ENCODE assay signal across 1 cellular context in the genomic region with DNA sequence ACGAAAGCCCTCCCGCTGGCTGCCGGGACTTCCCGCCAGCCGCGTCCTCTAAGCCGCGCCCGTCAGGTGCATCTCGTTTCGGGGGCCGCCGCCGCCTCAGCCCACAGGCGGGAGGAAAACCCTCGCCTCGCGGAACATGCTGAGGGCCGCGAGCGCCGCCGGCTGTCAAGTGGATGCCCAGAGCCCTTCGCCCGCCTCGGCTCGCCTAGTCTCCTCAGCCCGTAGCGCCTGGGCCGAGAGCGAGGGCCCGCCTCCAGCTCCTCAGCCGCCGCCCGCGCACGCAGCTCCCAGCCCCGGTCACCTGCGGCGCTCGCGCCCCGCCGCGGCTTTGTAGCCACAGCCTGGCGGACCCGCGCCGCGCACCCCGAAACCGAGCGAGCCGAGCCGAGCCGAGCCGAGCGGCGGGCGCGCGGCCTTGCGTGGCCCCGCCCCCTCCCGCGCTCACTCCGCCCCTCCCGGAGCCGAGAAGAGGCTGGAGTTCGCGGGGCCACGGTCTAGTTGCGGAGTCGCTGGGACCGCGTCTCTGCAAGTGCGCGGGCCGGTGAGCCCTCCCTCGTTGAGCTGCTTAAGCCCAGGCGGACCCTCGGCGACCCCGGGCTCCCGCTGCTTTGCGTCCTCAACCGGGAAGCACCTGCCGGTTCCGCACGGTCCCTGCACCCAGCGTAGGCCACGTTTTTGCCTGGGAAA.
TF ChIP-seq lines count a peak whose summit lies in the region.

A gene (minus strand): TSS at position 382 of the 687 bp plus-strand sequence. CDS start 450 bp downstream, outside the sequence.

TF ChIP-seq in K562, 482 proteins besides CTCF, POLR2A, EP300 and RAD21 (continued from another document and continues in another):
- TF ChIP-seq PHF8 (IDR thresholded peaks at IDR 0.05; ENCODE audit: borderline replicate concordance, low read length) (peak; percentile 69; the same call in 1 of the 2 replicates), GTF2E2 (tag; IDR thresholded peaks at IDR 0.05) (no peak), ZNF134 (CRISPR knock-in tag; conservative IDR thresholded peaks at IDR 0.05) (no peak), RFX7 (CRISPR knock-in tag; IDR thresholded peaks at IDR 0.05) (no peak), PHB (CRISPR knock-in tag; IDR thresholded peaks at IDR 0.05) (no peak), HOXB6 (CRISPR knock-in tag; IDR thresholded peaks at IDR 0.05; ENCODE audit: borderline replicate concordance) (no peak), DACH1 (IDR thresholded peaks at IDR 0.05; ENCODE audit: partially characterized antibody) (no peak), PRMT5 (CRISPR knock-in tag; IDR thresholded peaks at IDR 0.05) (no peak), ZNF384 (IDR thresholded peaks at IDR 0.05; ENCODE audit: low read depth, low read length) (no peak), GATAD2B (IDR thresholded peaks at IDR 0.05; ENCODE audit: borderline replicate concordance) (peak; percentile 48; the same call in 1 of the 2 replicates), L3MBTL2 (IDR thresholded peaks at IDR 0.05) (peak; percentile 65; the same call in 1 of the 2 replicates), TAF1 (IDR thresholded peaks at IDR 0.05; ENCODE audit: control insufficient read depth, extremely low read depth, insufficient read depth, low read length, severe bottlenecking) (no peak), POLR2AphosphoS5 (IDR thresholded peaks at IDR 0.05; ENCODE audit: control insufficient read depth, insufficient read depth, low read depth, low read length) (no peak), DNMT1 (IDR thresholded peaks at IDR 0.05) (no peak), ZNF699 (CRISPR knock-in tag; IDR thresholded peaks at IDR 0.05; ENCODE audit: insufficient replicate concordance) (no peak), DDX20 (tag; IDR thresholded peaks at IDR 0.05; ENCODE audit: low read depth) (no peak), HSF4 (CRISPR knock-in tag; IDR thresholded peaks at IDR 0.05; ENCODE audit: borderline replicate concordance) (no peak), NR2C2 (CRISPR knock-in tag; IDR thresholded peaks at IDR 0.05) (no peak), NR2C2 (tag; IDR thresholded peaks at IDR 0.05) (no peak), GABPB2 (CRISPR knock-in tag; conservative IDR thresholded peaks at IDR 0.05) (no peak), RB1 (IDR thresholded peaks at IDR 0.05; ENCODE audit: low read depth) (peak; percentile 75), WHSC1 (IDR thresholded peaks at IDR 0.05; ENCODE audit: low read length) (no peak), ELF1 (tag; IDR thresholded peaks at IDR 0.05) (no peak), TAF15 (IDR thresholded peaks at IDR 0.05; ENCODE audit: low read depth, low read length) (no peak), PRPF4 (IDR thresholded peaks at IDR 0.05; ENCODE audit: insufficient read depth, low read depth, low read length, poor library complexity, severe bottlenecking) (no peak), MECOM (CRISPR knock-in tag; IDR thresholded peaks at IDR 0.05) (no peak), SMAD1 (IDR thresholded peaks at IDR 0.05; ENCODE audit: low read depth, low read length, partially characterized antibody) (no peak), RBM14 (IDR thresholded peaks at IDR 0.05; ENCODE audit: borderline replicate concordance, insufficient read depth, low read depth, low read length) (no peak), CBFA2T2 (conservative IDR thresholded peaks at IDR 0.05) (no peak), ZC3H11A (IDR thresholded peaks at IDR 0.05; ENCODE audit: low read depth, low read length) (no peak), ELF4 (CRISPR knock-in tag; IDR thresholded peaks at IDR 0.05) (no peak), ZZZ3 (IDR thresholded peaks at IDR 0.05) (no peak), SPI1 (IDR thresholded peaks at IDR 0.05; ENCODE audit: borderline replicate concordance, low read depth, low read length) (no peak)
- TF ChIP-seq, protein P1, sequence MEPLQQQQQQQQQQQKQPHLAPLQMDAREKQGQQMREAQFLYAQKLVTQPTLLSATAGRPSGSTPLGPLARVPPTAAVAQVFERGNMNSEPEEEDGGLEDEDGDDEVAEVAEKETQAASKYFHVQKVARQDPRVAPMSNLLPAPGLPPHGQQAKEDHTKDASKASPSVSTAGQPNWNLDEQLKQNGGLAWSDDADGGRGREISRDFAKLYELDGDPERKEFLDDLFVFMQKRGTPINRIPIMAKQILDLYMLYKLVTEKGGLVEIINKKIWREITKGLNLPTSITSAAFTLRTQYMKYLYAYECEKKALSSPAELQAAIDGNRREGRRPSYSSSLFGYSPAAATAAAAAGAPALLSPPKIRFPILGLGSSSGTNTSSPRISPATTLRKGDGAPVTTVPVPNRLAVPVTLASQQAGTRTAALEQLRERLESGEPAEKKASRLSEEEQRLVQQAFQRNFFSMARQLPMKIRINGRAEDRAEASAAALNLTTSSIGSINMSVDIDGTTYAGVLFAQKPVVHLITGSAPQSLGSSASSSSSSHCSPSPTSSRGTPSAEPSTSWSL (CRISPR knock-in tag; IDR thresholded peaks at IDR 0.05; ENCODE audit: borderline replicate concordance): no peak
- TF ChIP-seq, protein P2, sequence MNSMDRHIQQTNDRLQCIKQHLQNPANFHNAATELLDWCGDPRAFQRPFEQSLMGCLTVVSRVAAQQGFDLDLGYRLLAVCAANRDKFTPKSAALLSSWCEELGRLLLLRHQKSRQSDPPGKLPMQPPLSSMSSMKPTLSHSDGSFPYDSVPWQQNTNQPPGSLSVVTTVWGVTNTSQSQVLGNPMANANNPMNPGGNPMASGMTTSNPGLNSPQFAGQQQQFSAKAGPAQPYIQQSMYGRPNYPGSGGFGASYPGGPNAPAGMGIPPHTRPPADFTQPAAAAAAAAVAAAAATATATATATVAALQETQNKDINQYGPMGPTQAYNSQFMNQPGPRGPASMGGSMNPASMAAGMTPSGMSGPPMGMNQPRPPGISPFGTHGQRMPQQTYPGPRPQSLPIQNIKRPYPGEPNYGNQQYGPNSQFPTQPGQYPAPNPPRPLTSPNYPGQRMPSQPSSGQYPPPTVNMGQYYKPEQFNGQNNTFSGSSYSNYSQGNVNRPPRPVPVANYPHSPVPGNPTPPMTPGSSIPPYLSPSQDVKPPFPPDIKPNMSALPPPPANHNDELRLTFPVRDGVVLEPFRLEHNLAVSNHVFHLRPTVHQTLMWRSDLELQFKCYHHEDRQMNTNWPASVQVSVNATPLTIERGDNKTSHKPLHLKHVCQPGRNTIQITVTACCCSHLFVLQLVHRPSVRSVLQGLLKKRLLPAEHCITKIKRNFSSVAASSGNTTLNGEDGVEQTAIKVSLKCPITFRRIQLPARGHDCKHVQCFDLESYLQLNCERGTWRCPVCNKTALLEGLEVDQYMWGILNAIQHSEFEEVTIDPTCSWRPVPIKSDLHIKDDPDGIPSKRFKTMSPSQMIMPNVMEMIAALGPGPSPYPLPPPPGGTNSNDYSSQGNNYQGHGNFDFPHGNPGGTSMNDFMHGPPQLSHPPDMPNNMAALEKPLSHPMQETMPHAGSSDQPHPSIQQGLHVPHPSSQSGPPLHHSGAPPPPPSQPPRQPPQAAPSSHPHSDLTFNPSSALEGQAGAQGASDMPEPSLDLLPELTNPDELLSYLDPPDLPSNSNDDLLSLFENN (IDR thresholded peaks at IDR 0.05; ENCODE audit: low read depth in 2 of 2, low read length in 2 of 2): no peak
- TF ChIP-seq, protein P3, sequence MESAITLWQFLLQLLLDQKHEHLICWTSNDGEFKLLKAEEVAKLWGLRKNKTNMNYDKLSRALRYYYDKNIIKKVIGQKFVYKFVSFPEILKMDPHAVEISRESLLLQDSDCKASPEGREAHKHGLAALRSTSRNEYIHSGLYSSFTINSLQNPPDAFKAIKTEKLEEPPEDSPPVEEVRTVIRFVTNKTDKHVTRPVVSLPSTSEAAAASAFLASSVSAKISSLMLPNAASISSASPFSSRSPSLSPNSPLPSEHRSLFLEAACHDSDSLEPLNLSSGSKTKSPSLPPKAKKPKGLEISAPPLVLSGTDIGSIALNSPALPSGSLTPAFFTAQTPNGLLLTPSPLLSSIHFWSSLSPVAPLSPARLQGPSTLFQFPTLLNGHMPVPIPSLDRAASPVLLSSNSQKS (CRISPR knock-in tag; IDR thresholded peaks at IDR 0.05): no peak
- TF ChIP-seq, protein P4, sequence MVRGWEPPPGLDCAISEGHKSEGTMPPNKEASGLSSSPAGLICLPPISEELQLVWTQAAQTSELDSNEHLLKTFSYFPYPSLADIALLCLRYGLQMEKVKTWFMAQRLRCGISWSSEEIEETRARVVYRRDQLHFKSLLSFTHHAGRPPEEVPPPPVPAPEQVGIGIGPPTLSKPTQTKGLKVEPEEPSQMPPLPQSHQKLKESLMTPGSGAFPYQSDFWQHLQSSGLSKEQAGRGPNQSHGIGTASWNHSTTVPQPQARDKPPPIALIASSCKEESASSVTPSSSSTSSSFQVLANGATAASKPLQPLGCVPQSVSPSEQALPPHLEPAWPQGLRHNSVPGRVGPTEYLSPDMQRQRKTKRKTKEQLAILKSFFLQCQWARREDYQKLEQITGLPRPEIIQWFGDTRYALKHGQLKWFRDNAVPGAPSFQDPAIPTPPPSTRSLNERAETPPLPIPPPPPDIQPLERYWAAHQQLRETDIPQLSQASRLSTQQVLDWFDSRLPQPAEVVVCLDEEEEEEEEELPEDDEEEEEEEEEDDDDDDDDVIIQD (CRISPR knock-in tag; IDR thresholded peaks at IDR 0.05): no peak
- TF ChIP-seq, protein P5, sequence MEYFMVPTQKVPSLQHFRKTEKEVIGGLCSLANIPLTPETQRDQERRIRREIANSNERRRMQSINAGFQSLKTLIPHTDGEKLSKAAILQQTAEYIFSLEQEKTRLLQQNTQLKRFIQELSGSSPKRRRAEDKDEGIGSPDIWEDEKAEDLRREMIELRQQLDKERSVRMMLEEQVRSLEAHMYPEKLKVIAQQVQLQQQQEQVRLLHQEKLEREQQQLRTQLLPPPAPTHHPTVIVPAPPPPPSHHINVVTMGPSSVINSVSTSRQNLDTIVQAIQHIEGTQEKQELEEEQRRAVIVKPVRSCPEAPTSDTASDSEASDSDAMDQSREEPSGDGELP (CRISPR knock-in tag; IDR thresholded peaks at IDR 0.05; ENCODE audit: borderline replicate concordance): no peak
- TF ChIP-seq, protein P6, sequence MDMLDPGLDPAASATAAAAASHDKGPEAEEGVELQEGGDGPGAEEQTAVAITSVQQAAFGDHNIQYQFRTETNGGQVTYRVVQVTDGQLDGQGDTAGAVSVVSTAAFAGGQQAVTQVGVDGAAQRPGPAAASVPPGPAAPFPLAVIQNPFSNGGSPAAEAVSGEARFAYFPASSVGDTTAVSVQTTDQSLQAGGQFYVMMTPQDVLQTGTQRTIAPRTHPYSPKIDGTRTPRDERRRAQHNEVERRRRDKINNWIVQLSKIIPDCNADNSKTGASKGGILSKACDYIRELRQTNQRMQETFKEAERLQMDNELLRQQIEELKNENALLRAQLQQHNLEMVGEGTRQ (CRISPR knock-in tag; IDR thresholded peaks at IDR 0.05): no peak
- TF ChIP-seq, protein P7, sequence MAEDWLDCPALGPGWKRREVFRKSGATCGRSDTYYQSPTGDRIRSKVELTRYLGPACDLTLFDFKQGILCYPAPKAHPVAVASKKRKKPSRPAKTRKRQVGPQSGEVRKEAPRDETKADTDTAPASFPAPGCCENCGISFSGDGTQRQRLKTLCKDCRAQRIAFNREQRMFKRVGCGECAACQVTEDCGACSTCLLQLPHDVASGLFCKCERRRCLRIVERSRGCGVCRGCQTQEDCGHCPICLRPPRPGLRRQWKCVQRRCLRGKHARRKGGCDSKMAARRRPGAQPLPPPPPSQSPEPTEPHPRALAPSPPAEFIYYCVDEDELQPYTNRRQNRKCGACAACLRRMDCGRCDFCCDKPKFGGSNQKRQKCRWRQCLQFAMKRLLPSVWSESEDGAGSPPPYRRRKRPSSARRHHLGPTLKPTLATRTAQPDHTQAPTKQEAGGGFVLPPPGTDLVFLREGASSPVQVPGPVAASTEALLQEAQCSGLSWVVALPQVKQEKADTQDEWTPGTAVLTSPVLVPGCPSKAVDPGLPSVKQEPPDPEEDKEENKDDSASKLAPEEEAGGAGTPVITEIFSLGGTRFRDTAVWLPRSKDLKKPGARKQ (CRISPR knock-in tag; IDR thresholded peaks at IDR 0.05): no peak
- TF ChIP-seq, protein P8, sequence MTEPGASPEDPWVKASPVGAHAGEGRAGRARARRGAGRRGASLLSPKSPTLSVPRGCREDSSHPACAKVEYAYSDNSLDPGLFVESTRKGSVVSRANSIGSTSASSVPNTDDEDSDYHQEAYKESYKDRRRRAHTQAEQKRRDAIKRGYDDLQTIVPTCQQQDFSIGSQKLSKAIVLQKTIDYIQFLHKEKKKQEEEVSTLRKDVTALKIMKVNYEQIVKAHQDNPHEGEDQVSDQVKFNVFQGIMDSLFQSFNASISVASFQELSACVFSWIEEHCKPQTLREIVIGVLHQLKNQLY (CRISPR knock-in tag; conservative IDR thresholded peaks at IDR 0.05): no peak
- TF ChIP-seq, protein P9, sequence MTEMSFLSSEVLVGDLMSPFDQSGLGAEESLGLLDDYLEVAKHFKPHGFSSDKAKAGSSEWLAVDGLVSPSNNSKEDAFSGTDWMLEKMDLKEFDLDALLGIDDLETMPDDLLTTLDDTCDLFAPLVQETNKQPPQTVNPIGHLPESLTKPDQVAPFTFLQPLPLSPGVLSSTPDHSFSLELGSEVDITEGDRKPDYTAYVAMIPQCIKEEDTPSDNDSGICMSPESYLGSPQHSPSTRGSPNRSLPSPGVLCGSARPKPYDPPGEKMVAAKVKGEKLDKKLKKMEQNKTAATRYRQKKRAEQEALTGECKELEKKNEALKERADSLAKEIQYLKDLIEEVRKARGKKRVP (CRISPR knock-in tag; IDR thresholded peaks at IDR 0.05): no peak
